1 cellular context compared by ENCODE assay signal in genomic region chr20:35702824-35703695, GRCh38.
TF ChIP-seq lines count a peak whose summit lies in the region.

No MANE protein-coding gene starts in this region.

TF ChIP-seq in HepG2, 621 proteins besides CTCF, POLR2A, EP300 and RAD21 (continued from another document and continues in another):
- TF ChIP-seq ZUFSP (CRISPR knock-in tag; IDR thresholded peaks at IDR 0.05; ENCODE audit: borderline replicate concordance) (no peak), JDP2 (CRISPR knock-in tag; IDR thresholded peaks at IDR 0.05; ENCODE audit: borderline replicate concordance) (no peak), CCDC6 (CRISPR knock-in tag; IDR thresholded peaks at IDR 0.05) (0 out of 2 replicates have a peak, but pooled peaks have one; percentile 30), ZEB1 (IDR thresholded peaks at IDR 0.05; ENCODE audit: insufficient replicate concordance, low read depth) (no peak), JUND (CRISPR knock-in tag; IDR thresholded peaks at IDR 0.05) (no peak), ZNF564 (CRISPR knock-in tag; IDR thresholded peaks at IDR 0.05) (no peak), ZNF383 (CRISPR knock-in tag; IDR thresholded peaks at IDR 0.05; ENCODE audit: borderline replicate concordance) (no peak), GLI4 (CRISPR knock-in tag; IDR thresholded peaks at IDR 0.05; ENCODE audit: borderline replicate concordance) (no peak), IRX3 (CRISPR knock-in tag; IDR thresholded peaks at IDR 0.05; ENCODE audit: borderline replicate concordance, low read depth) (no peak), GRHL1 (CRISPR knock-in tag; conservative IDR thresholded peaks at IDR 0.05) (no peak), AGO2 (optimal IDR thresholded peaks at IDR 0.05; ENCODE audit: low read depth, low read length) (peak; percentile 96), JARID2 (CRISPR knock-in tag; IDR thresholded peaks at IDR 0.05; ENCODE audit: insufficient replicate concordance) (no peak), NFIC (IDR thresholded peaks at IDR 0.05; ENCODE audit: low read length) (no peak; the same call in 1 of the 2 replicates), ZNF510 (CRISPR knock-in tag; IDR thresholded peaks at IDR 0.05; ENCODE audit: low read depth) (no peak), SP5 (CRISPR knock-in tag; IDR thresholded peaks at IDR 0.05; ENCODE audit: borderline replicate concordance, low read depth) (no peak), SUZ12 (IDR thresholded peaks at IDR 0.05; ENCODE audit: low read depth, low read length) (no peak), ZMYM3 (CRISPR knock-in tag; IDR thresholded peaks at IDR 0.05) (no peak), WIZ (CRISPR knock-in tag; IDR thresholded peaks at IDR 0.05) (no peak), ZNF747 (CRISPR knock-in tag; IDR thresholded peaks at IDR 0.05; ENCODE audit: borderline replicate concordance) (no peak), ZNF883 (CRISPR knock-in tag; IDR thresholded peaks at IDR 0.05; ENCODE audit: not compliant biosample characterization) (no peak), MYC (CRISPR knock-in tag; IDR thresholded peaks at IDR 0.05; ENCODE audit: borderline replicate concordance) (no peak), ZNF558 (CRISPR knock-in tag; IDR thresholded peaks at IDR 0.05; ENCODE audit: borderline replicate concordance) (no peak), ZSCAN5A (CRISPR knock-in tag; IDR thresholded peaks at IDR 0.05; ENCODE audit: borderline replicate concordance) (no peak), HOXA3 (CRISPR knock-in tag; IDR thresholded peaks at IDR 0.05) (no peak), CENPX (CRISPR knock-in tag; IDR thresholded peaks at IDR 0.05) (no peak), EHMT2 (IDR thresholded peaks at IDR 0.05; ENCODE audit: borderline replicate concordance, low read depth, low read length) (no peak), PAF1 (CRISPR knock-in tag; IDR thresholded peaks at IDR 0.05) (peak; percentile 78; the same call in 1 of the 2 replicates), GABPA (IDR thresholded peaks at IDR 0.05; ENCODE audit: low read depth, low read length) (no peak), GABPA (CRISPR knock-in tag; IDR thresholded peaks at IDR 0.05; ENCODE audit: low read depth) (no peak), ZNF224 (CRISPR knock-in tag; IDR thresholded peaks at IDR 0.05) (no peak), ONECUT2 (CRISPR knock-in tag; IDR thresholded peaks at IDR 0.05) (no peak), ZC3H4 (CRISPR knock-in tag; IDR thresholded peaks at IDR 0.05; ENCODE audit: borderline replicate concordance) (no peak), HMG20B (CRISPR knock-in tag; conservative IDR thresholded peaks at IDR 0.05) (no peak), SMC3 (IDR thresholded peaks at IDR 0.05; ENCODE audit: low read length) (no peak), SMARCC2 (IDR thresholded peaks at IDR 0.05) (no peak), ZNF687 (CRISPR knock-in tag; IDR thresholded peaks at IDR 0.05) (no peak; the same call in 1 of the 2 replicates), SMAD9 (CRISPR knock-in tag; IDR thresholded peaks at IDR 0.05) (no peak)
- TF ChIP-seq, protein P1, sequence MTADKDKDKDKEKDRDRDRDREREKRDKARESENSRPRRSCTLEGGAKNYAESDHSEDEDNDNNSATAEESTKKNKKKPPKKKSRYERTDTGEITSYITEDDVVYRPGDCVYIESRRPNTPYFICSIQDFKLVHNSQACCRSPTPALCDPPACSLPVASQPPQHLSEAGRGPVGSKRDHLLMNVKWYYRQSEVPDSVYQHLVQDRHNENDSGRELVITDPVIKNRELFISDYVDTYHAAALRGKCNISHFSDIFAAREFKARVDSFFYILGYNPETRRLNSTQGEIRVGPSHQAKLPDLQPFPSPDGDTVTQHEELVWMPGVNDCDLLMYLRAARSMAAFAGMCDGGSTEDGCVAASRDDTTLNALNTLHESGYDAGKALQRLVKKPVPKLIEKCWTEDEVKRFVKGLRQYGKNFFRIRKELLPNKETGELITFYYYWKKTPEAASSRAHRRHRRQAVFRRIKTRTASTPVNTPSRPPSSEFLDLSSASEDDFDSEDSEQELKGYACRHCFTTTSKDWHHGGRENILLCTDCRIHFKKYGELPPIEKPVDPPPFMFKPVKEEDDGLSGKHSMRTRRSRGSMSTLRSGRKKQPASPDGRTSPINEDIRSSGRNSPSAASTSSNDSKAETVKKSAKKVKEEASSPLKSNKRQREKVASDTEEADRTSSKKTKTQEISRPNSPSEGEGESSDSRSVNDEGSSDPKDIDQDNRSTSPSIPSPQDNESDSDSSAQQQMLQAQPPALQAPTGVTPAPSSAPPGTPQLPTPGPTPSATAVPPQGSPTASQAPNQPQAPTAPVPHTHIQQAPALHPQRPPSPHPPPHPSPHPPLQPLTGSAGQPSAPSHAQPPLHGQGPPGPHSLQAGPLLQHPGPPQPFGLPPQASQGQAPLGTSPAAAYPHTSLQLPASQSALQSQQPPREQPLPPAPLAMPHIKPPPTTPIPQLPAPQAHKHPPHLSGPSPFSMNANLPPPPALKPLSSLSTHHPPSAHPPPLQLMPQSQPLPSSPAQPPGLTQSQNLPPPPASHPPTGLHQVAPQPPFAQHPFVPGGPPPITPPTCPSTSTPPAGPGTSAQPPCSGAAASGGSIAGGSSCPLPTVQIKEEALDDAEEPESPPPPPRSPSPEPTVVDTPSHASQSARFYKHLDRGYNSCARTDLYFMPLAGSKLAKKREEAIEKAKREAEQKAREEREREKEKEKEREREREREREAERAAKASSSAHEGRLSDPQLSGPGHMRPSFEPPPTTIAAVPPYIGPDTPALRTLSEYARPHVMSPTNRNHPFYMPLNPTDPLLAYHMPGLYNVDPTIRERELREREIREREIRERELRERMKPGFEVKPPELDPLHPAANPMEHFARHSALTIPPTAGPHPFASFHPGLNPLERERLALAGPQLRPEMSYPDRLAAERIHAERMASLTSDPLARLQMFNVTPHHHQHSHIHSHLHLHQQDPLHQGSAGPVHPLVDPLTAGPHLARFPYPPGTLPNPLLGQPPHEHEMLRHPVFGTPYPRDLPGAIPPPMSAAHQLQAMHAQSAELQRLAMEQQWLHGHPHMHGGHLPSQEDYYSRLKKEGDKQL (CRISPR knock-in tag; IDR thresholded peaks at IDR 0.05; ENCODE audit: low read depth), result no peak
- TF ChIP-seq, protein P2, sequence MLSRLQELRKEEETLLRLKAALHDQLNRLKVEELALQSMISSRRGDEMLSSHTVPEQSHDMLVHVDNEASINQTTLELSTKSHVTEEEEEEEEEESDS (CRISPR knock-in tag; IDR thresholded peaks at IDR 0.05; ENCODE audit: borderline replicate concordance), result 0 out of 2 replicates have a peak, but pooled peaks have one; percentile 25
- TF ChIP-seq, protein P3, sequence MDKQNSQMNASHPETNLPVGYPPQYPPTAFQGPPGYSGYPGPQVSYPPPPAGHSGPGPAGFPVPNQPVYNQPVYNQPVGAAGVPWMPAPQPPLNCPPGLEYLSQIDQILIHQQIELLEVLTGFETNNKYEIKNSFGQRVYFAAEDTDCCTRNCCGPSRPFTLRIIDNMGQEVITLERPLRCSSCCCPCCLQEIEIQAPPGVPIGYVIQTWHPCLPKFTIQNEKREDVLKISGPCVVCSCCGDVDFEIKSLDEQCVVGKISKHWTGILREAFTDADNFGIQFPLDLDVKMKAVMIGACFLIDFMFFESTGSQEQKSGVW (CRISPR knock-in tag; IDR thresholded peaks at IDR 0.05; ENCODE audit: borderline replicate concordance), result no peak
- TF ChIP-seq, protein P4, sequence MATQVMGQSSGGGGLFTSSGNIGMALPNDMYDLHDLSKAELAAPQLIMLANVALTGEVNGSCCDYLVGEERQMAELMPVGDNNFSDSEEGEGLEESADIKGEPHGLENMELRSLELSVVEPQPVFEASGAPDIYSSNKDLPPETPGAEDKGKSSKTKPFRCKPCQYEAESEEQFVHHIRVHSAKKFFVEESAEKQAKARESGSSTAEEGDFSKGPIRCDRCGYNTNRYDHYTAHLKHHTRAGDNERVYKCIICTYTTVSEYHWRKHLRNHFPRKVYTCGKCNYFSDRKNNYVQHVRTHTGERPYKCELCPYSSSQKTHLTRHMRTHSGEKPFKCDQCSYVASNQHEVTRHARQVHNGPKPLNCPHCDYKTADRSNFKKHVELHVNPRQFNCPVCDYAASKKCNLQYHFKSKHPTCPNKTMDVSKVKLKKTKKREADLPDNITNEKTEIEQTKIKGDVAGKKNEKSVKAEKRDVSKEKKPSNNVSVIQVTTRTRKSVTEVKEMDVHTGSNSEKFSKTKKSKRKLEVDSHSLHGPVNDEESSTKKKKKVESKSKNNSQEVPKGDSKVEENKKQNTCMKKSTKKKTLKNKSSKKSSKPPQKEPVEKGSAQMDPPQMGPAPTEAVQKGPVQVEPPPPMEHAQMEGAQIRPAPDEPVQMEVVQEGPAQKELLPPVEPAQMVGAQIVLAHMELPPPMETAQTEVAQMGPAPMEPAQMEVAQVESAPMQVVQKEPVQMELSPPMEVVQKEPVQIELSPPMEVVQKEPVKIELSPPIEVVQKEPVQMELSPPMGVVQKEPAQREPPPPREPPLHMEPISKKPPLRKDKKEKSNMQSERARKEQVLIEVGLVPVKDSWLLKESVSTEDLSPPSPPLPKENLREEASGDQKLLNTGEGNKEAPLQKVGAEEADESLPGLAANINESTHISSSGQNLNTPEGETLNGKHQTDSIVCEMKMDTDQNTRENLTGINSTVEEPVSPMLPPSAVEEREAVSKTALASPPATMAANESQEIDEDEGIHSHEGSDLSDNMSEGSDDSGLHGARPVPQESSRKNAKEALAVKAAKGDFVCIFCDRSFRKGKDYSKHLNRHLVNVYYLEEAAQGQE (IDR thresholded peaks at IDR 0.05; ENCODE audit: borderline replicate concordance in 1 of 2, low read depth in 1 of 2, low read length in 2 of 2), result no peak
